ENCODE assay signal across 28 cellular contexts in the genomic region with DNA sequence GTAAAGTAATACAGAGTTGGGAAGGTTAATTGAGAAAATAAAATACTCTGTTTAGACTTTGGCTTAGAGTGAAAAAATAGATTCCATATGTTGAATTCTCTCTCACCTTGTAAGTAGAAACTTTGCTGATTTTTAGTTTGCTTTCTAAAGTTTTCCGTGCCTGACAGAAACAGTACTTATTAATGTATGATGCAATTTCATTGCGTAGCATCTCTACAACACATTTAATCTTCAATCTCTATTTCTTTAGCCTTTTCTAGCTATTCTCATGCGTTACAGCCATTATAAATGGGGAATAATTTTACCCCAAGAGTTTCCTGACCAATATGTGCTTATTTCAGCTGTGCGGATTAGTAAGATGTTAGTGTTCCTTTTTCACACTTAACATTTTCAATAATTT. TPM values are rescaled to one million over a fixed set of nuclear protein-coding genes. Genes with fewer than 3 reads are reported as not detected.
DNase-seq lines count a peak whose midpoint lies in the region; ATAC-seq, FAIRE-seq and TF ChIP-seq lines count a peak whose summit lies in the region.
"Had no signal": no experiment of that assay in that cellular context is flagged by ENCODE, and none has a peak within 500 bp of the region (broad histone marks: within the 10 kb centered on the region; RNA-seq: fewer than 3 reads in every experiment).

No MANE protein-coding gene starts in this region.

- H3K36me3 Mint-ChIP-seq in activated naive CD4-positive, alpha-beta T cell treated with anti-CD3 and anti-CD28 coated beads, Interleukin-2, amount 50 U/mL, for 24 hours: peaks cover 12% of the 10 kb centered on the region
- H3K36me3 Mint-ChIP-seq in activated naive CD4-positive, alpha-beta T cell treated with anti-CD3 and anti-CD28 coated beads for 36 hours (ENCODE audit: low read depth): peaks cover 6% of the 10 kb centered on the region
- H3K36me3 Mint-ChIP-seq in WTC11 (peaks cover 23% of the 10 kb centered on the region), type B pancreatic cell (peaks cover 10% of the 10 kb centered on the region)
- H3K36me3 Mint-ChIP-seq in activated CD8-positive, alpha-beta T cell treated with anti-CD3 and anti-CD28 coated beads, Interleukin-2, amount 10 ng/mL, durations not matched to agents 7 days and 5 days (ENCODE audit: low read depth): peaks cover 12% of the 10 kb centered on the region

- H3K9me3 ChIP-seq in kidney (ENCODE audit: control insufficient read depth in 1 of 2, low read length in 2 of 2) (no peaks in the 10 kb centered on the region), gastrocnemius medialis (no peaks in the 10 kb centered on the region), stomach (no peaks in the 10 kb centered on the region)
- H3K9me3 ChIP-seq: breast epithelium, prostate gland, sigmoid colon had no signal

- no peak for TF ChIP-seq EP300 in stomach (IDR thresholded peaks at IDR 0.05)

- POLR2A ChIA-PET in WTC11 (lab: Charles Lee): no interaction called here
- POLR2A ChIA-PET in activated CD8-positive, alpha-beta T cell treated with anti-CD3 and anti-CD28 coated beads, Interleukin-2, amount 10 ng/mL, durations not matched to agents 7 days and 5 days (lab: Charles Lee): no interaction called here

- no peaks in the 10 kb centered on the region for H3K27me3 ChIP-seq in gastrocnemius medialis
- no peaks in the 10 kb centered on the region for H3K27me3 ChIP-seq in stomach
- H3K27me3 ChIP-seq: breast epithelium, sigmoid colon had no signal

- peak overlapping the region; percentile 9 to 23 for H3K4me3 ChIP-seq in kidney (ENCODE audit: low read length in 2 of 2)
- H3K4me3 ChIP-seq in gastrocnemius medialis: no peak overlapping the region
- no peak overlapping the region for H3K4me3 ChIP-seq in stomach
- H3K4me3 ChIP-seq: breast epithelium, GM12878, prostate gland, sigmoid colon had no signal

- intact Hi-C loops in activated naive CD4-positive, alpha-beta T cell treated with anti-CD3 and anti-CD28 coated beads for 36 hours (cut with micrococcal nuclease): no loop called here
- intact Hi-C loops in kidney (cut with DNase I): no loop called here
- intact Hi-C loops in gastrocnemius medialis (cut with DNase I; ENCODE audit: low total_unique reads): no loop called here
- intact Hi-C loops in stomach (cut with DNase I; ENCODE audit: low total_unique reads): no loop called here

- DNase-seq in activated naive CD4-positive, alpha-beta T cell treated with anti-CD3 and anti-CD28 coated beads for 36 hours: no peak
- DNase-seq in WTC11 (ENCODE audit: low spot score): no peak
- DNase-seq in kidney: no peak
- no peak for DNase-seq in type B pancreatic cell (ENCODE audit: extremely low spot score, unreplicated experiment)
- no peak for DNase-seq in gastrocnemius medialis
- no peak for DNase-seq in activated CD8-positive, alpha-beta T cell treated with anti-CD3 and anti-CD28 coated beads, Interleukin-2, amount 10 ng/mL, durations not matched to agents 7 days and 5 days
- DNase-seq in stomach: no peak
- DNase-seq: 8988T; activated CD4-positive, alpha-beta T cell treated with anti-CD3 and anti-CD28 coated beads, Interleukin-2, amount 10 ng/mL, durations not matched to agents 7 days and 5 days; activated CD8-positive, alpha-beta memory T cell treated with anti-CD3 and anti-CD28 coated beads, Interleukin-2, amount 10 ng/mL, durations not matched to agents 7 days and 5 days; activated T-cell treated with anti-CD3 and anti-CD28 coated beads, Interleukin-2, amount 50 U/mL, for 48 hours; amygdala; CD4-positive, alpha-beta T cell; effector CD8-positive, alpha-beta T cell; foreskin fibroblast; KBM-7; NCI-H1436; NCI-H2107; NCI-H774; sigmoid colon; stimulated activated naive CD4-positive, alpha-beta T cell treated with Interleukin-2 at 50 U/mL for 16 hours; T-helper 9 cell; WERI-Rb-1 had no signal

- TF ChIP-seq POLR2A in gastrocnemius medialis (IDR thresholded peaks at IDR 0.05): no peak
- no peak for TF ChIP-seq POLR2A in stomach (IDR thresholded peaks at IDR 0.05)

- H3K9ac ChIP-seq in kidney (ENCODE audit: low read length in 2 of 2): no peak overlapping the region

- H3K27ac ChIP-seq in kidney (ENCODE audit: low read depth in 2 of 2, low read length in 2 of 2) (no peak overlapping the region), gastrocnemius medialis (no peak overlapping the region), stomach (no peak overlapping the region)
- H3K27ac ChIP-seq: breast epithelium, prostate gland, sigmoid colon, WERI-Rb-1 had no signal

- peaks cover 51% of the 10 kb centered on the region for H3K4me1 Mint-ChIP-seq in activated naive CD4-positive, alpha-beta T cell treated with anti-CD3 and anti-CD28 coated beads, Interleukin-2, amount 50 U/mL, for 24 hours
- peaks cover 38% of the 10 kb centered on the region for H3K4me1 Mint-ChIP-seq in activated naive CD4-positive, alpha-beta T cell treated with anti-CD3 and anti-CD28 coated beads for 36 hours (ENCODE audit: low read depth)
- H3K4me1 Mint-ChIP-seq in WTC11 (peaks cover 27% of the 10 kb centered on the region), type B pancreatic cell (ENCODE audit: unreplicated experiment) (peaks cover 17% of the 10 kb centered on the region)
- peaks cover 33% of the 10 kb centered on the region for H3K4me1 Mint-ChIP-seq in activated CD8-positive, alpha-beta T cell treated with anti-CD3 and anti-CD28 coated beads, Interleukin-2, amount 10 ng/mL, durations not matched to agents 7 days and 5 days (ENCODE audit: low read depth)

- TF ChIP-seq CTCF in WTC11 (IDR thresholded peaks at IDR 0.05) (no peak), kidney (IDR thresholded peaks at IDR 0.05; ENCODE audit: borderline replicate concordance, extremely low read depth, insufficient read depth) (no peak), type B pancreatic cell (conservative IDR thresholded peaks at IDR 0.05) (no peak), gastrocnemius medialis (IDR thresholded peaks at IDR 0.05 in 4 of 5, conservative IDR thresholded peaks at IDR 0.05 in 1 of 5) (no peak), stomach (IDR thresholded peaks at IDR 0.05) (no peak)

- H3K4me1 ChIP-seq in kidney (ENCODE audit: control insufficient read depth in 1 of 2, insufficient read depth in 1 of 2, low read depth in 1 of 2, low read length in 2 of 2): peaks cover 2 to 5% of the 10 kb centered on the region in 2 donors
- peaks cover 22 to 24% of the 10 kb centered on the region in 2 donors for H3K4me1 ChIP-seq in gastrocnemius medialis
- H3K4me1 ChIP-seq in stomach: peaks cover 8 to 36% (median 24%) of the 10 kb centered on the region in 4 donors
- H3K4me1 ChIP-seq: prostate gland had no signal

- peak overlapping the region; percentile 41 for H3K4me3 Mint-ChIP-seq in activated naive CD4-positive, alpha-beta T cell treated with anti-CD3 and anti-CD28 coated beads, Interleukin-2, amount 50 U/mL, for 24 hours
- no peak overlapping the region for H3K4me3 Mint-ChIP-seq in activated naive CD4-positive, alpha-beta T cell treated with anti-CD3 and anti-CD28 coated beads for 36 hours
- H3K4me3 Mint-ChIP-seq in WTC11: no peak overlapping the region; the same call in 1 of the 2 replicates
- H3K4me3 Mint-ChIP-seq in type B pancreatic cell: peak overlapping the region; percentile 18
- H3K4me3 Mint-ChIP-seq in activated CD8-positive, alpha-beta T cell treated with anti-CD3 and anti-CD28 coated beads, Interleukin-2, amount 10 ng/mL, durations not matched to agents 7 days and 5 days: no peak overlapping the region
- H3K4me3 Mint-ChIP-seq: activated CD4-positive, alpha-beta T cell treated with anti-CD3 and anti-CD28 coated beads, Interleukin-2, amount 10 ng/mL, durations not matched to agents 7 days and 5 days; activated CD8-positive, alpha-beta memory T cell treated with anti-CD3 and anti-CD28 coated beads, Interleukin-2, amount 10 ng/mL, durations not matched to agents 7 days and 5 days; CD4-positive, alpha-beta T cell; memory B cell had no signal

- CTCF ChIA-PET in activated naive CD4-positive, alpha-beta T cell treated with anti-CD3 and anti-CD28 coated beads for 36 hours (lab: Charles Lee): no interaction called here
- CTCF ChIA-PET in WTC11 (lab: Charles Lee): no interaction called here
- CTCF ChIA-PET in activated CD8-positive, alpha-beta T cell treated with anti-CD3 and anti-CD28 coated beads, Interleukin-2, amount 10 ng/mL, durations not matched to agents 7 days and 5 days (lab: Charles Lee): no interaction called here

- H3K36me3 ChIP-seq in kidney (ENCODE audit: control insufficient read depth in 1 of 2, insufficient read depth in 2 of 2, low read length in 2 of 2): peaks cover 6 to 12% of the 10 kb centered on the region in 2 donors
- peaks cover 0 to 16% of the 10 kb centered on the region in 2 donors for H3K36me3 ChIP-seq in gastrocnemius medialis
- H3K36me3 ChIP-seq in stomach: peaks cover 0 to 43% (median 35%) of the 10 kb centered on the region in 4 donors
- H3K36me3 ChIP-seq: breast epithelium, prostate gland had no signal

- FAIRE-seq in kidney (lab: Jason Lieb, UNC): no peak
- FAIRE-seq: GM12878 had no signal

- WGBS in stomach, 5 donors: 87 to 97% (median 95%) methylated on average over 4 of the region's 4 CpGs

- no peaks in the 10 kb centered on the region for H3K27me3 Mint-ChIP-seq in activated naive CD4-positive, alpha-beta T cell treated with anti-CD3 and anti-CD28 coated beads, Interleukin-2, amount 50 U/mL, for 24 hours
- no peaks in the 10 kb centered on the region for H3K27me3 Mint-ChIP-seq in activated naive CD4-positive, alpha-beta T cell treated with anti-CD3 and anti-CD28 coated beads for 36 hours (ENCODE audit: low read depth)
- no peaks in the 10 kb centered on the region; the same call in 1 of the 2 replicates for H3K27me3 Mint-ChIP-seq in WTC11 (ENCODE audit: low read depth)
- no peaks in the 10 kb centered on the region for H3K27me3 Mint-ChIP-seq in type B pancreatic cell
- H3K27me3 Mint-ChIP-seq in activated CD8-positive, alpha-beta T cell treated with anti-CD3 and anti-CD28 coated beads, Interleukin-2, amount 10 ng/mL, durations not matched to agents 7 days and 5 days (ENCODE audit: low read depth): peaks cover 2% of the 10 kb centered on the region
- H3K27me3 Mint-ChIP-seq: activated CD4-positive, alpha-beta T cell treated with anti-CD3 and anti-CD28 coated beads, Interleukin-2, amount 10 ng/mL, durations not matched to agents 7 days and 5 days; CD4-positive, alpha-beta T cell; memory B cell had no signal

- in situ Hi-C loops in gastrocnemius medialis (cut with MboI; ENCODE audit: low sequenced_read_pairs in 4 of 4): no loop called here

- ATAC-seq in WTC11 (no peak), gastrocnemius medialis (no peak)
- ATAC-seq in activated CD8-positive, alpha-beta T cell treated with anti-CD3 and anti-CD28 coated beads, Interleukin-2, amount 10 ng/mL, durations not matched to agents 7 days and 5 days: no peak
- ATAC-seq: activated CD8-positive, alpha-beta memory T cell treated with anti-CD3 and anti-CD28 coated beads, Interleukin-2, amount 10 ng/mL, durations not matched to agents 7 days and 5 days; GM12878 had no signal

- no peaks in the 10 kb centered on the region for H3K9me3 Mint-ChIP-seq in activated naive CD4-positive, alpha-beta T cell treated with anti-CD3 and anti-CD28 coated beads, Interleukin-2, amount 50 U/mL, for 24 hours
- no peaks in the 10 kb centered on the region for H3K9me3 Mint-ChIP-seq in activated naive CD4-positive, alpha-beta T cell treated with anti-CD3 and anti-CD28 coated beads for 36 hours
- no peaks in the 10 kb centered on the region for H3K9me3 Mint-ChIP-seq in WTC11
- no peaks in the 10 kb centered on the region for H3K9me3 Mint-ChIP-seq in type B pancreatic cell
- H3K9me3 Mint-ChIP-seq in activated CD8-positive, alpha-beta T cell treated with anti-CD3 and anti-CD28 coated beads, Interleukin-2, amount 10 ng/mL, durations not matched to agents 7 days and 5 days (ENCODE audit: insufficient read depth): no peaks in the 10 kb centered on the region
- H3K9me3 Mint-ChIP-seq: activated CD4-positive, alpha-beta T cell treated with anti-CD3 and anti-CD28 coated beads, Interleukin-2, amount 10 ng/mL, durations not matched to agents 7 days and 5 days; CD4-positive, alpha-beta T cell; memory B cell had no signal

- H3K27ac Mint-ChIP-seq in activated naive CD4-positive, alpha-beta T cell treated with anti-CD3 and anti-CD28 coated beads, Interleukin-2, amount 50 U/mL, for 24 hours: peak overlapping the region; percentile 13
- H3K27ac Mint-ChIP-seq in activated naive CD4-positive, alpha-beta T cell treated with anti-CD3 and anti-CD28 coated beads for 36 hours: no peak overlapping the region
- H3K27ac Mint-ChIP-seq in WTC11 (no peak overlapping the region; the same call in 1 of the 2 replicates), type B pancreatic cell (no peak overlapping the region)
- no peak overlapping the region for H3K27ac Mint-ChIP-seq in activated CD8-positive, alpha-beta T cell treated with anti-CD3 and anti-CD28 coated beads, Interleukin-2, amount 10 ng/mL, durations not matched to agents 7 days and 5 days
- H3K27ac Mint-ChIP-seq: activated CD4-positive, alpha-beta T cell treated with anti-CD3 and anti-CD28 coated beads, Interleukin-2, amount 10 ng/mL, durations not matched to agents 7 days and 5 days; activated CD8-positive, alpha-beta memory T cell treated with anti-CD3 and anti-CD28 coated beads, Interleukin-2, amount 10 ng/mL, durations not matched to agents 7 days and 5 days; CD4-positive, alpha-beta T cell; memory B cell had no signal

RNA-seq across cellular contexts. Expression of gene MINPP1, which starts 3.2 kb away (rescaled TPM):
- total RNA-seq in activated naive CD4-positive, alpha-beta T cell treated with anti-CD3 and anti-CD28 coated beads for 36 hours: 1 to 10 TPM; 5.3 to 5.8 TPM
- total RNA-seq in WTC11 (2021) (25.5 to 29.9 TPM (median 29.1 TPM) in 3 replicates), kidney (13.1 TPM), type B pancreatic cell (ENCODE audit: low replicate concordance) (18.1 and 23.4 TPM in 2 replicates), gastrocnemius medialis (1 to 10 TPM; 6.9 to 7.1 (median 7.0) TPM), stomach (10 to 100 TPM in 3 of 5 donors, 1 to 10 TPM in 1, under 1 TPM in 1; 0.89 to 19.4 (median 12.7) TPM)
- polyA plus RNA-seq in kidney (ENCODE audit: insufficient read depth, low read depth, low replicate concordance) (15.7 TPM), stomach (1 to 10 TPM; 3.7 to 8.2 (median 4.9) TPM)
- total RNA-seq in activated CD8-positive, alpha-beta T cell treated with anti-CD3 and anti-CD28 coated beads, Interleukin-2, amount 10 ng/mL, durations not matched to agents 7 days and 5 days: 1 to 10 TPM; 8.0 TPM

Comparison
In these comparisons a context has a peak if more than half of its experiments do, and no peak if none do; other contexts are left out.
1. H3K4me3 Mint-ChIP-seq: peak in activated naive CD4-positive, alpha-beta T cell treated with anti-CD3 and anti-CD28 coated beads, Interleukin-2, amount 50 U/mL, for 24 hours (single experiment) and type B pancreatic cell (single experiment); none in activated naive CD4-positive, alpha-beta T cell treated with anti-CD3 and anti-CD28 coated beads for 36 hours (single experiment), WTC11 (single experiment) and activated CD8-positive, alpha-beta T cell treated with anti-CD3 and anti-CD28 coated beads, Interleukin-2, amount 10 ng/mL, durations not matched to agents 7 days and 5 days (single experiment).
2. H3K4me3 ChIP-seq: peak in kidney (2 of 2); none in gastrocnemius medialis (0 of 4) and stomach (0 of 4).